13 cellular contexts compared by ENCODE assay signal in the genomic region with DNA sequence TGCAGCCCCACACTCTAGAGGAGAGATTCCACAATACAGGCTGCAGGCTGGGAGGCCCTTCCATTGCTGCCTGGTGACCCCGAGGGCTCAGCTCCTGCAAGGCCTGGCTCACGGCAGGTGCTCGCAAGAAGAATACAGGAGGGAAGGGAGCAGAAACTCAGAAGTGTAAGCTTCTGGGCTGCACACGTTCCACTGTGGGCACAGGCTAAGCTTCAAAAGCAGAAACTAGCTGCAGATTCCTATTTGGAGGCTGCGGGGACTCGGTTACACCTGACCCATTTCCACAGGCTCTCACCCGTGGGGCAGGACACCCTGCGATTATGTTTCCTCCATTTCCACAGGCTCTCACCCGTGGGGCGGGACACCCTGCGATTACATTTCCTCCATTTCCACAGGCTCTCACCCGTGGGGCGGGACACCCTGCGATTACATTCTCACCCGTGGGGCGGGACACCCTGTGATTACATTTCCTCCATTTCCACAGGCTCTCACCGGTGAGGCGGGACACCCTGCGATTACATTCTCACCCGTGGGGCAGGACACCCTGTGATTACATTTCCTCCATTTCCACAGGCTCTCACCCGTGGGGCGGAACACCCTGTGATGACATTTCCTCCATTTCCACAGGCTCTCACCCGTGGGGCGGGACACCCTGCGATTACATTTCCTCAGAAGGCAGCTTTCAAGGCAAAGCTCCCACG. TPM values are rescaled to one million over a fixed set of nuclear protein-coding genes. Genes with fewer than 3 reads are reported as not detected.
DNase-seq lines count a peak whose midpoint lies in the region; ATAC-seq and TF ChIP-seq lines count a peak whose summit lies in the region.
"Had no signal": no experiment of that assay in that cellular context is flagged by ENCODE, and none has a peak within 500 bp of the region (broad histone marks: within the 10 kb centered on the region; RNA-seq: fewer than 3 reads in every experiment).

No MANE protein-coding gene starts in this region.

- H3K4me3 Mint-ChIP-seq in activated naive CD8-positive, alpha-beta T cell treated with anti-CD3 and anti-CD28 coated beads, Interleukin-2, amount 50 U/mL, for 24 hours: no peak overlapping the region
- no peak overlapping the region for H3K4me3 Mint-ChIP-seq in activated naive CD8-positive, alpha-beta T cell treated with anti-CD3 and anti-CD28 coated beads for 36 hours
- H3K4me3 Mint-ChIP-seq in endodermal cell: no peak overlapping the region
- peak overlapping the region; percentile 87 for H3K4me3 Mint-ChIP-seq in natural killer cell
- H3K4me3 Mint-ChIP-seq: activated T-helper 1 cell treated with anti-CD3 and anti-CD28 coated beads, Interleukin-12 subunit alpha, Interleukin-12 subunit beta, Interleukin-2, Interleukin-4 antibody, amounts not matched to agents 30 ng/mL and 10 ng/mL and 1 ng/mL, durations not matched to agents 14 hours and 24 hours and 36 hours had no signal

- H3K27ac Mint-ChIP-seq in activated naive CD8-positive, alpha-beta T cell treated with anti-CD3 and anti-CD28 coated beads, Interleukin-2, amount 50 U/mL, for 24 hours: no peak overlapping the region
- H3K27ac Mint-ChIP-seq in activated naive CD8-positive, alpha-beta T cell treated with anti-CD3 and anti-CD28 coated beads for 36 hours: no peak overlapping the region
- H3K27ac Mint-ChIP-seq in endodermal cell (peak overlapping the region; percentile 92), natural killer cell (peak overlapping the region; percentile 95 to 96)
- H3K27ac Mint-ChIP-seq: activated T-helper 1 cell treated with anti-CD3 and anti-CD28 coated beads, Interleukin-12 subunit alpha, Interleukin-12 subunit beta, Interleukin-2, Interleukin-4 antibody, amounts not matched to agents 30 ng/mL and 10 ng/mL and 1 ng/mL, durations not matched to agents 14 hours and 24 hours and 36 hours had no signal

- H3K27me3 ChIP-seq in endodermal cell (ENCODE audit: control insufficient read depth, insufficient read depth, low read length, poor library complexity, severe bottlenecking) (no peaks in the 10 kb centered on the region), uterus (no peaks in the 10 kb centered on the region)
- H3K27me3 ChIP-seq: breast epithelium, vagina had no signal

- no peaks in the 10 kb centered on the region for H3K9me3 ChIP-seq in endodermal cell (ENCODE audit: control insufficient read depth, low read length)
- H3K9me3 ChIP-seq in uterus: no peaks in the 10 kb centered on the region
- H3K9me3 ChIP-seq: breast epithelium, vagina had no signal

- peaks cover 6% of the 10 kb centered on the region for H3K36me3 Mint-ChIP-seq in activated naive CD8-positive, alpha-beta T cell treated with anti-CD3 and anti-CD28 coated beads, Interleukin-2, amount 50 U/mL, for 24 hours (ENCODE audit: low read depth)
- peaks cover 2% of the 10 kb centered on the region for H3K36me3 Mint-ChIP-seq in activated naive CD8-positive, alpha-beta T cell treated with anti-CD3 and anti-CD28 coated beads for 36 hours
- H3K36me3 Mint-ChIP-seq in endodermal cell (ENCODE audit: low read depth) (peaks cover 19% of the 10 kb centered on the region), natural killer cell (peaks cover 12% of the 10 kb centered on the region)

- TF ChIP-seq CTCF in endodermal cell (conservative IDR thresholded peaks at IDR 0.05) (no peak), natural killer cell (IDR thresholded peaks at IDR 0.05) (no peak), uterus (IDR thresholded peaks at IDR 0.05) (no peak)

- no peak for ATAC-seq in activated naive CD8-positive, alpha-beta T cell treated with anti-CD3 and anti-CD28 coated beads, Interleukin-2, amount 50 U/mL, for 24 hours
- ATAC-seq in natural killer cell (no peak), HG02571 (IDR thresholded peaks at IDR 0.05; ENCODE audit: unreplicated experiment) (no peak)

- no peak for TF ChIP-seq POLR2A in uterus (IDR thresholded peaks at IDR 0.05)

- no peaks in the 10 kb centered on the region for H3K27me3 Mint-ChIP-seq in activated naive CD8-positive, alpha-beta T cell treated with anti-CD3 and anti-CD28 coated beads, Interleukin-2, amount 50 U/mL, for 24 hours
- H3K27me3 Mint-ChIP-seq in activated naive CD8-positive, alpha-beta T cell treated with anti-CD3 and anti-CD28 coated beads for 36 hours: no peaks in the 10 kb centered on the region
- H3K27me3 Mint-ChIP-seq in endodermal cell (ENCODE audit: insufficient read depth) (no peaks in the 10 kb centered on the region), natural killer cell (ENCODE audit: low read depth in 2 of 2) (no peaks in the 10 kb centered on the region)

- no peaks in the 10 kb centered on the region for H3K4me1 ChIP-seq in endodermal cell (ENCODE audit: control insufficient read depth, insufficient read depth, low read length)
- H3K4me1 ChIP-seq in uterus: peaks cover 0 to 4% of the 10 kb centered on the region in 2 donors
- H3K4me1 ChIP-seq: breast epithelium had no signal

- H3K9me3 Mint-ChIP-seq in activated naive CD8-positive, alpha-beta T cell treated with anti-CD3 and anti-CD28 coated beads, Interleukin-2, amount 50 U/mL, for 24 hours: no peaks in the 10 kb centered on the region
- H3K9me3 Mint-ChIP-seq in activated naive CD8-positive, alpha-beta T cell treated with anti-CD3 and anti-CD28 coated beads for 36 hours: no peaks in the 10 kb centered on the region
- no peaks in the 10 kb centered on the region for H3K9me3 Mint-ChIP-seq in endodermal cell
- H3K9me3 Mint-ChIP-seq in natural killer cell: no peaks in the 10 kb centered on the region
- H3K9me3 Mint-ChIP-seq: activated T-helper 1 cell treated with anti-CD3 and anti-CD28 coated beads, Interleukin-12 subunit alpha, Interleukin-12 subunit beta, Interleukin-2, Interleukin-4 antibody, amounts not matched to agents 30 ng/mL and 10 ng/mL and 1 ng/mL, durations not matched to agents 14 hours and 24 hours and 36 hours had no signal

- peaks cover 18% of the 10 kb centered on the region for H3K4me1 Mint-ChIP-seq in activated naive CD8-positive, alpha-beta T cell treated with anti-CD3 and anti-CD28 coated beads, Interleukin-2, amount 50 U/mL, for 24 hours
- peaks cover 19% of the 10 kb centered on the region for H3K4me1 Mint-ChIP-seq in activated naive CD8-positive, alpha-beta T cell treated with anti-CD3 and anti-CD28 coated beads for 36 hours
- peaks cover 26% of the 10 kb centered on the region for H3K4me1 Mint-ChIP-seq in endodermal cell
- peaks cover 78 to 88% of the 10 kb centered on the region in 2 donors for H3K4me1 Mint-ChIP-seq in natural killer cell

- intact Hi-C loops in natural killer cell (cut with micrococcal nuclease) (loop anchor here (10.0 kb wide), 1 partner anchor 409 kb away; no protein-coding TSS in a partner anchor), uterus (cut with DNase I; ENCODE audit: low total_unique reads) (no loop called here)

- peaks cover 9% of the 10 kb centered on the region for H3K36me3 ChIP-seq in endodermal cell (ENCODE audit: control insufficient read depth, insufficient read depth, low read length)
- H3K36me3 ChIP-seq in uterus: no peaks in the 10 kb centered on the region

- no peak overlapping the region for H3K9ac ChIP-seq in endodermal cell (ENCODE audit: extremely low read depth, low read length, poor library complexity, severe bottlenecking)

- DNase-seq in activated naive CD8-positive, alpha-beta T cell treated with anti-CD3 and anti-CD28 coated beads, Interleukin-2, amount 50 U/mL, for 24 hours: peak; percentile 1
- DNase-seq in activated naive CD8-positive, alpha-beta T cell treated with anti-CD3 and anti-CD28 coated beads for 36 hours: no peak
- DNase-seq in endodermal cell: no peak
- peak; percentile 13 for DNase-seq in natural killer cell
- DNase-seq in uterus: peak; percentile 5 to 6
- no peak for DNase-seq in A172 (ENCODE audit: low spot score)
- DNase-seq in C1 segment of cervical spinal cord (lab: John Stamatoyannopoulos, UW): no peak
- DNase-seq: NCI-H226 had no signal

- H3K4me3 ChIP-seq in endodermal cell (ENCODE audit: low read length): no peak overlapping the region
- H3K4me3 ChIP-seq in uterus: no peak overlapping the region
- H3K4me3 ChIP-seq: breast epithelium, skin epidermis, vagina had no signal

- 89 to 90% methylated on average over 21 to 26 of the region's 26 CpGs for WGBS in endodermal cell (ENCODE audit: insufficient coverage in 1 of 2, insufficient read length in 1 of 2), 2 experiments

- H3K27ac ChIP-seq in endodermal cell (ENCODE audit: low read depth, low read length) (no peak overlapping the region), uterus (no peak overlapping the region)
- H3K27ac ChIP-seq: breast epithelium, vagina had no signal

RNA-seq across cellular contexts. Expression of a gene that starts 10.3 kb away (rescaled TPM):
- total RNA-seq in activated naive CD8-positive, alpha-beta T cell treated with anti-CD3 and anti-CD28 coated beads for 36 hours: 10 to 100 TPM; 49.4 to 49.6 TPM
- total RNA-seq in endodermal cell: 100 to 1,000 TPM in 1 of 2 donors, 10 to 100 TPM in 1; 78.5 to 124 TPM
- 72.3 TPM for polyA plus RNA-seq in endodermal cell (2013, experiment 1 of 2)
- polyA plus RNA-seq in endodermal cell (2013, experiment 2 of 2): 67.4 TPM
- 100 to 1,000 TPM; 196 to 302 (median 252) TPM for total RNA-seq in natural killer cell
- total RNA-seq in uterus: 10 to 100 TPM; 21.5 to 51.0 (median 40.0) TPM
- 46.1 and 97.1 TPM in 2 replicates for total RNA-seq in A172 (2014; rRNA removed; shearing (Covaris generic))

Comparison
In these comparisons a context has a peak if more than half of its experiments do, and no peak if none do; other contexts are left out.
1. DNase-seq: peak in activated naive CD8-positive, alpha-beta T cell treated with anti-CD3 and anti-CD28 coated beads, Interleukin-2, amount 50 U/mL, for 24 hours (single experiment), natural killer cell (single experiment) and uterus (2 of 2); none in activated naive CD8-positive, alpha-beta T cell treated with anti-CD3 and anti-CD28 coated beads for 36 hours (single experiment), endodermal cell (single experiment), A172 (single experiment) and C1 segment of cervical spinal cord (0 of 14).
2. H3K27ac Mint-ChIP-seq: peak in endodermal cell (single experiment) and natural killer cell (2 of 2); none in activated naive CD8-positive, alpha-beta T cell treated with anti-CD3 and anti-CD28 coated beads, Interleukin-2, amount 50 U/mL, for 24 hours (single experiment) and activated naive CD8-positive, alpha-beta T cell treated with anti-CD3 and anti-CD28 coated beads for 36 hours (single experiment).